8 cellular contexts compared by ENCODE assay signal in the genomic region with DNA sequence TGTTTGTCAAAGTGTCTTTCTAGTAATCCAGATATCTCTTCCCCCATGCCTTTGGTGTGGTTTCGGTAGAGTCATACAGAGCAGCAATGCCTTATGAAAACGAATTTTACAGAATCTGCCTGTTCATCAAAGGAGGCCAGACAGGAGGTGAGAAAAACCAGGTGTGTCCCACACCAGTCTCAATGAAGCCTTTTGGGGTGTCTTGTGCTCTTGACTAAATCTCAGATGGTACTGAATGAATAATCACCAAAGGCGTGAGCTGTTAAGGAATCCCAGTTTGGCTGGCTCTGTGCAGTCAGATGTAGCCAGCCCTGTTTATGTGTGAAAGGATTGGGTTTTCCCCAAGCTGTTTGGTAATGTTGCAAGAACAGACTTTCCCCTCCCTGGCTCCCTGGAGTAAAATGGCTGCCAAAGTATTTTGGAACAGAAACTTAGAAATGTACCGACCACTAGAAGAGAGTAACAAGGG.
A peak's percentile ranks its signal among the peaks of the same experiment; 100 is the strongest.
DNase-seq lines count a peak whose midpoint lies in the region; ATAC-seq and TF ChIP-seq lines count a peak whose summit lies in the region.

No MANE protein-coding gene starts in this region.

- no peak overlapping the region for H3K4me3 ChIP-seq in AG04449 (ENCODE audit: low read depth, low read length)
- no peak overlapping the region for H3K4me3 ChIP-seq in neural progenitor cell
- H3K4me3 ChIP-seq in H7 (ENCODE audit: insufficient read depth, low read depth, low read length): no peak overlapping the region

- no peaks in the 10 kb centered on the region for H3K36me3 Mint-ChIP-seq in neural progenitor cell

- H3K27me3 ChIP-seq in neural progenitor cell (no peaks in the 10 kb centered on the region), H7 (ENCODE audit: control insufficient read depth, insufficient read depth, low read length) (no peaks in the 10 kb centered on the region)

- H3K27me3 Mint-ChIP-seq in neural progenitor cell (ENCODE audit: insufficient read depth, low read depth): no peaks in the 10 kb centered on the region

- H3K9ac ChIP-seq in neural progenitor cell: no peak overlapping the region

- DNase-seq in AG04449 (ENCODE audit: low read depth, low spot score) (peak; percentile 67), amniotic epithelial cell (ENCODE audit: low read depth) (peak; percentile 52), neural progenitor cell (ENCODE audit: low spot score) (no peak), SHP77 (lab: John Stamatoyannopoulos, UW) (no peak), H7 (no peak), DMS 273 (lab: John Stamatoyannopoulos, UW; ENCODE audit: unreplicated experiment) (no peak)

- no peaks in the 10 kb centered on the region for H3K9me3 ChIP-seq in neural progenitor cell (ENCODE audit: low read depth)

- no peak for TF ChIP-seq CTCF in AG04449 (IDR thresholded peaks at IDR 0.05; ENCODE audit: insufficient read depth, low read length, missing control alignments)
- TF ChIP-seq CTCF in neural progenitor cell (IDR thresholded peaks at IDR 0.05): no peak

- no peaks in the 10 kb centered on the region for H3K9me3 Mint-ChIP-seq in neural progenitor cell

- H3K36me3 ChIP-seq in neural progenitor cell (no peaks in the 10 kb centered on the region), H7 (replicated peaks; ENCODE audit: control insufficient read depth, insufficient read depth, low read length) (no peaks in the 10 kb centered on the region)

- peak overlapping the region; percentile 86 for H2AFZ ChIP-seq in neural progenitor cell (replicated peaks)

- POLR2A ChIA-PET in AG04449 (lab: Yijun Ruan, JAX): no interaction called here

- H3K4me1 ChIP-seq in neural progenitor cell: no peaks in the 10 kb centered on the region

- no peaks in the 10 kb centered on the region for H4K20me1 ChIP-seq in neural progenitor cell (ENCODE audit: low read depth)

- peak; percentile 91 for ATAC-seq in GM19397 (IDR thresholded peaks at IDR 0.05; ENCODE audit: unreplicated experiment)
- peak; percentile 88 for ATAC-seq in HG03520 (IDR thresholded peaks at IDR 0.05; ENCODE audit: unreplicated experiment)

- H3K4me3 Mint-ChIP-seq in neural progenitor cell: no peak overlapping the region

- H3K27ac ChIP-seq in neural progenitor cell: no peak overlapping the region

- H3K4me1 Mint-ChIP-seq in neural progenitor cell: peaks cover 9% of the 10 kb centered on the region

- no peaks in the 10 kb centered on the region for H3K79me2 ChIP-seq in neural progenitor cell (ENCODE audit: low read depth)

- no peak overlapping the region for H3K27ac Mint-ChIP-seq in neural progenitor cell

- CTCF ChIA-PET in AG04449 (lab: Yijun Ruan, JAX): interaction anchor here (1.0 to 2.5 kb wide), 5 partner anchors 14 to 266 kb away, joined by 4 to 7 read pairs (median 6); a partner anchor contains a TSS

- H3F3A ChIP-seq in neural progenitor cell (ENCODE audit: low read depth): no peaks in the 10 kb centered on the region

- no peak overlapping the region for H3K4me2 ChIP-seq in neural progenitor cell

Comparison
In these comparisons a context has a peak if more than half of its experiments do, and no peak if none do; other contexts are left out.
1. DNase-seq: peak in AG04449 (single experiment) and amniotic epithelial cell (single experiment); none in neural progenitor cell (single experiment), SHP77 (0 of 2), H7 (single experiment) and DMS 273 (single experiment).